Comparison of ENCODE assay signal across 23 cellular contexts in the genomic region with DNA sequence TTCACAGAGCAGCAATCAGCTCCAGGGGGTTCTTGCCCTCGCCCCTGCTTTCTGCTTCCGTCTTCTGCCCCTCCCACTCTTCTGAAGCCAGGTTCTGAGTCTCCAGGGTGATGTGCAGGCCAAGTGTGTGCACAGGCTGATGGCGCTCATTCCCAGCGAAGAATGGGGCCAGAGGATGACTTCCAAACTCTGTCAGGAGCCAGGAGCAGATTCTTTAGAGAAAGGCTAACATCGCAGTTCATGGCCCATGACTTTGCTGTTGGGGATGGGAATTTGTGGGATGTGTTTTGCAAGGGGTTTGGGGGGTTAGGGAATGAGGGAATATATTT. TPM values are rescaled to one million over a fixed set of nuclear protein-coding genes. Genes with fewer than 3 reads are reported as not detected.
DNase-seq lines count a peak whose midpoint lies in the region; ATAC-seq, FAIRE-seq and TF ChIP-seq lines count a peak whose summit lies in the region.
"Had no signal": no experiment of that assay in that cellular context is flagged by ENCODE, and none has a peak within 500 bp of the region (broad histone marks: within the 10 kb centered on the region; RNA-seq: fewer than 3 reads in every experiment).

No MANE protein-coding gene starts in this region.

- TF ChIP-seq CTCF in GM23338 (conservative IDR thresholded peaks at IDR 0.05; ENCODE audit: low read depth in 2 of 2) (no peak), H1 (IDR thresholded peaks at IDR 0.05; ENCODE audit: control extremely low read depth in 1 of 3, insufficient read depth in 1 of 3, low read depth in 1 of 3, low read length in 3 of 3) (no peak), ascending aorta (IDR thresholded peaks at IDR 0.05) (no peak)

- H3K9me3 Mint-ChIP-seq in GM23338, result no peaks in the 10 kb centered on the region
- H3K9me3 Mint-ChIP-seq: CD4-positive, CD25-positive, alpha-beta regulatory T cell; HFFc6 had no signal

- TF ChIP-seq EP300 in H1 (IDR thresholded peaks at IDR 0.05; ENCODE audit: borderline replicate concordance in 1 of 2, low read depth in 2 of 2, low read length in 2 of 2), result no peak

- H3K14ac ChIP-seq in H1 (ENCODE audit: insufficient read length), result no peak overlapping the region

- no peak overlapping the region for H3K18ac ChIP-seq in H1 (ENCODE audit: extremely low read depth, low read length)

- 79% methylated on average over 5 of the region's 5 CpGs; no CpG with 5 or more reads in 1 of the 2 experiments for WGBS in H1 (ENCODE audit: extremely low coverage in 1 of 2, insufficient coverage in 1 of 2, insufficient read length in 1 of 2, insufficient replicate concordance in 2 of 2, low coverage in 1 of 2, low lambda C conversion rate in 2 of 2, missing lambda C conversion rate in 1 of 2), 2 experiments

- H2BK120ac ChIP-seq in H1 (replicated peaks; ENCODE audit: low read depth, low read length), result no peak overlapping the region

- H2AFZ ChIP-seq in GM23338 (peak overlapping the region; percentile 76; the same call in 1 of the 2 replicates), H1 (ENCODE audit: low read length) (peak overlapping the region; percentile 90)

- no peak overlapping the region for H3K27ac ChIP-seq in GM23338 (ENCODE audit: low read depth)
- no peak overlapping the region for H3K27ac ChIP-seq in H1 (ENCODE audit: low read depth, low read length)
- H3K27ac ChIP-seq in ascending aorta, result peak overlapping the region in 1 of 2 donors; percentile 51
- H3K27ac ChIP-seq: HL-60, vagina had no signal

- no peaks in the 10 kb centered on the region; the same call in 1 of the 2 replicates for H3K79me1 ChIP-seq in H1 (ENCODE audit: low read depth, low read length)

- H2BK15ac ChIP-seq in H1 (ENCODE audit: low read length), result peak overlapping the region; percentile 19; the same call in 1 of the 2 replicates

- no peaks in the 10 kb centered on the region for H3F3A ChIP-seq in GM23338 (replicated peaks; ENCODE audit: low read depth)

- H3K4me3 ChIP-seq in GM23338 (no peak overlapping the region), H1 (ENCODE audit: extremely low read depth in 1 of 4, insufficient read depth in 2 of 4, low read depth in 3 of 4, low read length in 4 of 4) (no peak overlapping the region), skeletal muscle satellite cell (ENCODE audit: low read length) (no peak overlapping the region), ascending aorta (peak overlapping the region in 1 of 2 donors; percentile 6)
- H3K4me3 ChIP-seq: K562, ovary, smooth muscle cell, vagina had no signal

- 0 out of 2 replicates have a peak overlapping the region, but pooled peaks have one; percentile 18 for H2BK12ac ChIP-seq in H1 (ENCODE audit: low read depth, low read length)

- no peak overlapping the region for H4K91ac ChIP-seq in H1 (replicated peaks; ENCODE audit: insufficient read length, low read length)

- H3K9ac ChIP-seq in H1 (replicated peaks in 1 of 4; ENCODE audit: extremely low read depth in 1 of 4, low read depth in 3 of 4, low read length in 3 of 4) (no peak overlapping the region), skeletal muscle satellite cell (ENCODE audit: low read depth, low read length) (peak overlapping the region; percentile 68)

- no peaks in the 10 kb centered on the region for H3K9me3 ChIP-seq in H1 (ENCODE audit: insufficient read depth in 2 of 2, low read depth in 1 of 2, low read length in 1 of 2)
- H3K9me3 ChIP-seq in skeletal muscle satellite cell (replicated peaks; ENCODE audit: low read length), result no peaks in the 10 kb centered on the region
- no peaks in the 10 kb centered on the region for H3K9me3 ChIP-seq in ascending aorta
- H3K9me3 ChIP-seq: ovary, vagina had no signal

- H3K56ac ChIP-seq in H1 (replicated peaks; ENCODE audit: insufficient read length, low read depth, low read length), result no peak overlapping the region

- POLR2A ChIA-PET in H1 (lab: Charles Lee; ENCODE audit: partially characterized antibody), result no interaction called here

- H3K36me3 Mint-ChIP-seq in GM23338 (ENCODE audit: low read depth), result no peaks in the 10 kb centered on the region
- H3K36me3 Mint-ChIP-seq: activated naive CD8-positive, alpha-beta T cell; CD4-positive, CD25-positive, alpha-beta regulatory T cell had no signal

- no peaks in the 10 kb centered on the region for H3K27me3 ChIP-seq in GM23338 (ENCODE audit: insufficient read depth)
- no peaks in the 10 kb centered on the region for H3K27me3 ChIP-seq in H1 (replicated peaks in 1 of 4; ENCODE audit: control insufficient read depth in 3 of 4, extremely low read depth in 1 of 4, insufficient read depth in 3 of 4, low read length in 3 of 4)
- no peaks in the 10 kb centered on the region for H3K27me3 ChIP-seq in skeletal muscle satellite cell (ENCODE audit: control insufficient read depth, insufficient read depth, low read length)
- H3K27me3 ChIP-seq in ascending aorta, result no peaks in the 10 kb centered on the region
- H3K27me3 ChIP-seq: ovary, vagina had no signal

- H3K27me3 Mint-ChIP-seq in GM23338 (ENCODE audit: insufficient read depth, low read depth, poor library complexity), result no peaks in the 10 kb centered on the region
- H3K27me3 Mint-ChIP-seq: activated naive CD8-positive, alpha-beta T cell; CD4-positive, CD25-positive, alpha-beta regulatory T cell had no signal

- CTCF ChIA-PET in H1 (lab: Charles Lee; ENCODE audit: partially characterized antibody), result interaction anchor here (0.6 to 3.0 kb wide), 27 partner anchors 10 to 511 kb away, joined by 3 to 18 read pairs (median 3); partner anchors contain the start of gene FYN

- H4K20me1 ChIP-seq in GM23338 (replicated peaks; ENCODE audit: insufficient read depth), result no peaks in the 10 kb centered on the region
- H4K20me1 ChIP-seq in H1 (replicated peaks in 1 of 2; ENCODE audit: control insufficient read depth in 1 of 2, insufficient read depth in 2 of 2, low read length in 2 of 2), result no peaks in the 10 kb centered on the region

- no peak overlapping the region for H4K5ac ChIP-seq in H1 (ENCODE audit: insufficient read length, low read depth, low read length)

- H3K9me2 ChIP-seq in GM23338 (ENCODE audit: insufficient read depth), result 0 out of 2 replicates have a peak, but pooled peaks cover 3% of the 10 kb centered on the region

- no peaks in the 10 kb centered on the region for H3K36me3 ChIP-seq in GM23338 (ENCODE audit: insufficient read depth)
- no peaks in the 10 kb centered on the region for H3K36me3 ChIP-seq in H1 (ENCODE audit: control insufficient read depth in 2 of 4, insufficient read depth in 4 of 4, low read length in 3 of 4)
- H3K36me3 ChIP-seq in skeletal muscle satellite cell (ENCODE audit: insufficient read depth, low read length), result no peaks in the 10 kb centered on the region
- H3K36me3 ChIP-seq in ascending aorta, result no peaks in the 10 kb centered on the region
- H3K36me3 ChIP-seq: ovary, vagina had no signal

- TF ChIP-seq RAD21 in H1 (IDR thresholded peaks at IDR 0.05 in 1 of 2, conservative IDR thresholded peaks at IDR 0.05 in 1 of 2; ENCODE audit: low read depth in 2 of 2, low read length in 2 of 2), result no peak

- peaks cover 14% of the 10 kb centered on the region for H3K4me1 ChIP-seq in GM23338 (ENCODE audit: insufficient read depth)
- peaks cover 0 to 6% (median 1%) of the 10 kb centered on the region in 4 experiments; a peak in 1 of 7 replicates for H3K4me1 ChIP-seq in H1 (replicated peaks in 1 of 4; ENCODE audit: control insufficient read depth in 3 of 4, insufficient read depth in 4 of 4, low read length in 3 of 4)
- H3K4me1 ChIP-seq in skeletal muscle satellite cell (ENCODE audit: control insufficient read depth, insufficient read depth, low read length), result peaks cover 26% of the 10 kb centered on the region
- H3K4me1 ChIP-seq in ascending aorta, result no peaks in the 10 kb centered on the region
- H3K4me1 ChIP-seq: vagina had no signal

- no peak overlapping the region for H3K4ac ChIP-seq in H1 (replicated peaks; ENCODE audit: insufficient read length, low read depth, low read length)

- FAIRE-seq in H1 (lab: Jason Lieb, UNC), result no peak
- FAIRE-seq: frontal cortex had no signal

- H3K23ac ChIP-seq in H1 (ENCODE audit: insufficient read length), result no peak overlapping the region

- no peaks in the 10 kb centered on the region for H3K23me2 ChIP-seq in H1 (ENCODE audit: low read depth, low read length)

- no peak for TF ChIP-seq POLR2A in H1 (IDR thresholded peaks at IDR 0.05; ENCODE audit: control extremely low read depth in 1 of 2, low read depth in 2 of 2, low read length in 2 of 2)

- no peak overlapping the region for H3K27ac Mint-ChIP-seq in GM23338
- H3K27ac Mint-ChIP-seq: HFFc6 had no signal

- H3K4me2 ChIP-seq in GM23338 (peak overlapping the region; percentile 68; the same call in 1 of the 2 replicates), H1 (ENCODE audit: insufficient read depth in 1 of 2, low read depth in 2 of 2, low read length in 2 of 2) (no peak overlapping the region), skeletal muscle satellite cell (ENCODE audit: low read length) (peak overlapping the region; percentile 73)

- ATAC-seq in GM23338, result no peak; the same call in 2 of the 3 replicates

- H2BK20ac ChIP-seq in H1 (ENCODE audit: low read length), result no peak overlapping the region

- DNase-seq in GM23338 (ENCODE audit: low spot score) (no peak), H1 (ENCODE audit: low read depth in 1 of 2, low spot score in 2 of 2) (no peak), medulla oblongata (ENCODE audit: extremely low spot score) (peak; percentile 55), germinal center (ENCODE audit: low spot score) (no peak), KG1 (lab: John Stamatoyannopoulos, UW) (no peak), ascending aorta (ENCODE audit: low spot score in 2 of 2) (no peak)
- DNase-seq in stimulated activated naive CD4-positive, alpha-beta T cell treated with Interleukin-2 at 50 U/mL for 16 hours (lab: John Stamatoyannopoulos, UW), result no peak
- DNase-seq: activated CD4-positive, alpha-beta T cell treated with anti-CD3 and anti-CD28 coated beads for 1 hour; RPMI8226; stimulated activated CD4-positive, alpha-beta T cell treated with anti-CD3 and anti-CD28 coated beads, Interleukin-4, amount 100 ng/mL, for 1 hour had no signal

- H4K8ac ChIP-seq in H1 (ENCODE audit: extremely low read depth, insufficient read depth, low read length), result no peak overlapping the region

- no peak overlapping the region for H3K4me3 Mint-ChIP-seq in GM23338

- H2AK5ac ChIP-seq in H1 (ENCODE audit: low read depth, low read length), result no peak overlapping the region

- H3K79me2 ChIP-seq in GM23338 (replicated peaks; ENCODE audit: insufficient read depth) (no peaks in the 10 kb centered on the region), H1 (ENCODE audit: control insufficient read depth in 1 of 2, insufficient read depth in 2 of 2, low read length in 2 of 2) (no peaks in the 10 kb centered on the region)

- H3K4me1 Mint-ChIP-seq in GM23338, result peaks cover 19% of the 10 kb centered on the region

- intact Hi-C loops in ascending aorta (cut with DNase I), result loop anchor here (1.0 to 2.0 kb wide), 5 partner anchors 23 to 288 kb away; partner anchors contain the start of gene FYN

- H2BK5ac ChIP-seq in H1 (ENCODE audit: low read depth, low read length), result no peak overlapping the region

RNA-seq across cellular contexts. Expression of gene CCN6, which starts 56.1 kb away (rescaled TPM):
- total RNA-seq in GM23338 (2014; rRNA removed; shearing (Covaris generic)), result not detected in 2 replicates
- polyA plus RNA-seq in GM23338 (2016; fragmentation: Nextera tagmentation; extraction: Ambion mirVana) (0.65 and 0.73 TPM in 2 replicates), H1 (2011; rRNA removed) (not detected in 2 replicates)
- total RNA-seq in H1 (2021; fragmentation: NEBNext Ultra II Directional; extraction: Animal tissue kit (Norgen Biotek cat#: 25700)), result not detected in 2 replicates
- polyA plus RNA-seq in H1 (2011; cell fraction: cytosol; rRNA removed), result not detected
- polyA plus RNA-seq in H1 (2011; cell fraction: nucleus; rRNA removed), result not detected
- not detected in 4 replicates for polyA plus RNA-seq in H1 (2012, experiment 1 of 2)
- polyA plus RNA-seq in H1 (2012, experiment 2 of 2), result not detected
- polyA plus RNA-seq in H1 (2013, experiment 1 of 2), result not detected
- polyA plus RNA-seq in H1 (2013, experiment 2 of 2), result not detected
- not detected in 2 replicates for polyA minus RNA-seq in H1 (2011; rRNA and poly(A)+ RNA removed)
- polyA minus RNA-seq in H1 (2011; cell fraction: cytosol; rRNA and poly(A)+ RNA removed), result not detected
- not detected for polyA minus RNA-seq in H1 (2011; cell fraction: nucleus; rRNA and poly(A)+ RNA removed)
- total RNA-seq in skeletal muscle satellite cell (2012; rRNA removed), result not detected in 2 replicates
- total RNA-seq in ascending aorta, result not detected
- total RNA-seq: CD4-positive, CD25-positive, alpha-beta regulatory T cell; dermis blood vessel endothelial cell; frontal cortex; HFFc6; left lobe of liver; mucosa of gallbladder; smooth muscle cell; vagina had no signal
- polyA plus RNA-seq: ovary had no signal

Comparison
In these comparisons a context has a peak if more than half of its experiments do, and no peak if none do; other contexts are left out.
1. H3K4me2 ChIP-seq: peak in GM23338 (single experiment) and skeletal muscle satellite cell (single experiment); none in H1 (0 of 2).